Comparison of ENCODE assay signal across 24 cellular contexts in genomic region chr2:241855888-241856422, GRCh38. TPM values are rescaled to one million over a fixed set of nuclear protein-coding genes. Genes with fewer than 3 reads are reported as not detected.
DNase-seq lines count a peak whose midpoint lies in the region; ATAC-seq and TF ChIP-seq lines count a peak whose summit lies in the region.
"Had no signal": no experiment of that assay in that cellular context is flagged by ENCODE, and none has a peak within 500 bp of the region (broad histone marks: within the 10 kb centered on the region; RNA-seq: fewer than 3 reads in every experiment).

No MANE protein-coding gene starts in this region.

- peak overlapping the region in 6 of 7 donors; percentile 29 to 92 (median 81) for H3K4me3 Mint-ChIP-seq in CD8-positive, alpha-beta memory T cell
- H3K4me3 Mint-ChIP-seq in stimulated activated effector memory CD8-positive, alpha-beta T cell treated with anti-CD3 and anti-CD28 coated beads, Interleukin-12 subunit alpha, Interleukin-12 subunit beta, amount 100 ng/mL, for 72 hours = peak overlapping the region; percentile 66
- H3K4me3 Mint-ChIP-seq: brain had no signal

- CTCF ChIA-PET in CD8-positive, alpha-beta memory T cell (lab: Charles Lee) = interaction anchor here (1.1 to 4.3 kb wide), 3 partner anchors 11 to 15 kb away, joined by 3 to 23 read pairs (median 3); no protein-coding TSS in a partner anchor

- H3K4me1 ChIP-seq in left ventricle myocardium inferior (peaks cover 42% of the 10 kb centered on the region), right cardiac atrium (ENCODE audit: control insufficient read depth, insufficient read depth, low read length) (peaks cover 4% of the 10 kb centered on the region), stomach (peaks cover 7 to 32% (median 21%) of the 10 kb centered on the region in 4 donors)
- peaks cover 36% of the 10 kb centered on the region for H3K4me1 ChIP-seq in CD8-positive, alpha-beta memory T cell (ENCODE audit: insufficient read depth, low read length)

- H3K36me3 Mint-ChIP-seq in CD8-positive, alpha-beta memory T cell = peaks cover 0 to 12% (median 0%) of the 10 kb centered on the region in 3 donors
- peaks cover 81% of the 10 kb centered on the region for H3K36me3 Mint-ChIP-seq in stimulated activated effector memory CD8-positive, alpha-beta T cell treated with anti-CD3 and anti-CD28 coated beads, Interleukin-12 subunit alpha, Interleukin-12 subunit beta, amount 100 ng/mL, for 72 hours
- H3K36me3 Mint-ChIP-seq: brain had no signal

- H3K9me3 ChIP-seq in left ventricle myocardium inferior (replicated peaks) (no peaks in the 10 kb centered on the region), right cardiac atrium (ENCODE audit: control insufficient read depth, low read length) (no peaks in the 10 kb centered on the region), stomach (no peaks in the 10 kb centered on the region)
- no peaks in the 10 kb centered on the region for H3K9me3 ChIP-seq in CD8-positive, alpha-beta memory T cell (ENCODE audit: low read length)
- H3K9me3 ChIP-seq: esophagus muscularis mucosa, uterus had no signal

- POLR2A ChIA-PET in CD8-positive, alpha-beta memory T cell (lab: Charles Lee) = interaction anchor here (0.8 kb wide), 1 partner anchor 12 kb away, joined by 9 read pairs; no protein-coding TSS in a partner anchor

- H3K4me1 Mint-ChIP-seq in CD8-positive, alpha-beta memory T cell = peaks cover 27 to 52% (median 30%) of the 10 kb centered on the region in 3 donors
- peaks cover 52% of the 10 kb centered on the region for H3K4me1 Mint-ChIP-seq in stimulated activated effector memory CD8-positive, alpha-beta T cell treated with anti-CD3 and anti-CD28 coated beads, Interleukin-12 subunit alpha, Interleukin-12 subunit beta, amount 100 ng/mL, for 72 hours

- TF ChIP-seq POLR2A in stomach (IDR thresholded peaks at IDR 0.05) = no peak

- no peaks in the 10 kb centered on the region for H3K9me3 Mint-ChIP-seq in CD8-positive, alpha-beta memory T cell
- no peaks in the 10 kb centered on the region for H3K9me3 Mint-ChIP-seq in stimulated activated effector memory CD8-positive, alpha-beta T cell treated with anti-CD3 and anti-CD28 coated beads, Interleukin-12 subunit alpha, Interleukin-12 subunit beta, amount 100 ng/mL, for 72 hours
- H3K9me3 Mint-ChIP-seq: brain had no signal

- DNase-seq in cardiac septum (ENCODE audit: low spot score) = peak; percentile 55
- DNase-seq in left ventricle myocardium inferior = no peak
- peak in 1 of 5 donors; percentile 45 for DNase-seq in CD8-positive, alpha-beta memory T cell
- peak; percentile 17 to 40 (median 32) for DNase-seq in right cardiac atrium
- no peak for DNase-seq in stimulated activated effector memory CD8-positive, alpha-beta T cell treated with anti-CD3 and anti-CD28 coated beads, Interleukin-12 subunit alpha, Interleukin-12 subunit beta, amount 100 ng/mL, for 72 hours (ENCODE audit: low spot score in 2 of 2)
- no peak for DNase-seq in GOT3 (lab: John Stamatoyannopoulos, UW)
- no peak for DNase-seq in NOMO-1 (lab: John Stamatoyannopoulos, UW; ENCODE audit: unreplicated experiment in 2 of 2)
- no peak for DNase-seq in stomach
- DNase-seq: activated CD4-positive, CD25-positive, alpha-beta regulatory T cell; activated effector memory CD4-positive, alpha-beta T cell treated with anti-CD3 and anti-CD28 coated beads, Interleukin-2, amount 50 U/mL, for 16 hours; DMS79 treated with DMSO at 0.1 percent for 48 hours; hypothalamus; islet precursor cell; MM.1S; NCI-H1436; NCI-H510A; T-helper 9 cell had no signal

- TF ChIP-seq EP300 in stomach (IDR thresholded peaks at IDR 0.05) = no peak

- H3K27ac Mint-ChIP-seq in CD8-positive, alpha-beta memory T cell = peak overlapping the region in 6 of 8 donors; percentile 46 to 93 (median 57)
- peak overlapping the region; percentile 91 for H3K27ac Mint-ChIP-seq in stimulated activated effector memory CD8-positive, alpha-beta T cell treated with anti-CD3 and anti-CD28 coated beads, Interleukin-12 subunit alpha, Interleukin-12 subunit beta, amount 100 ng/mL, for 72 hours

- TF ChIP-seq CTCF in left ventricle myocardium inferior (IDR thresholded peaks at IDR 0.05; ENCODE audit: borderline replicate concordance) = no peak
- no peak for TF ChIP-seq CTCF in stomach (IDR thresholded peaks at IDR 0.05)

- no peaks in the 10 kb centered on the region for H3K36me3 ChIP-seq in left ventricle myocardium inferior
- H3K36me3 ChIP-seq in CD8-positive, alpha-beta memory T cell (ENCODE audit: insufficient read depth, low read length) = no peaks in the 10 kb centered on the region
- no peaks in the 10 kb centered on the region for H3K36me3 ChIP-seq in stomach
- H3K36me3 ChIP-seq: esophagus muscularis mucosa, uterus had no signal

- H3K4me3 ChIP-seq in left ventricle myocardium inferior (no peak overlapping the region), right cardiac atrium (ENCODE audit: low read length) (no peak overlapping the region), stomach (no peak overlapping the region)
- no peak overlapping the region for H3K4me3 ChIP-seq in CD8-positive, alpha-beta memory T cell (ENCODE audit: low read length)
- H3K4me3 ChIP-seq: esophagus muscularis mucosa, SK-N-MC, uterus had no signal

- H3K27me3 Mint-ChIP-seq in CD8-positive, alpha-beta memory T cell = no peaks in the 10 kb centered on the region
- H3K27me3 Mint-ChIP-seq: brain had no signal

- intact Hi-C loops in cardiac septum (cut with DNase I) (no loop called here), left ventricle myocardium inferior (cut with micrococcal nuclease) (no loop called here), right cardiac atrium (cut with DNase I) (no loop called here), stomach (cut with DNase I; ENCODE audit: low total_unique reads) (no loop called here)

- H3K27ac ChIP-seq in left ventricle myocardium inferior (replicated peaks) (no peak overlapping the region), right cardiac atrium (ENCODE audit: low read length) (no peak overlapping the region), stomach (no peak overlapping the region)
- H3K27ac ChIP-seq in CD8-positive, alpha-beta memory T cell (ENCODE audit: low read depth, low read length) = no peak overlapping the region
- H3K27ac ChIP-seq: esophagus muscularis mucosa, SK-N-MC, uterus had no signal

- no peak for ATAC-seq in right cardiac atrium
- no peak for ATAC-seq in stimulated activated effector memory CD8-positive, alpha-beta T cell treated with anti-CD3 and anti-CD28 coated beads, Interleukin-12 subunit alpha, Interleukin-12 subunit beta, amount 100 ng/mL, for 72 hours

- WGBS in right cardiac atrium = 78% methylated on average over 20 of the region's 20 CpGs
- WGBS in stomach, 5 donors = 75 to 83% (median 80%) methylated on average over 19 to 20 of the region's 20 CpGs

- peaks cover 5% of the 10 kb centered on the region for H3K27me3 ChIP-seq in left ventricle myocardium inferior (ENCODE audit: low read depth)
- H3K27me3 ChIP-seq in CD8-positive, alpha-beta memory T cell (ENCODE audit: insufficient read depth, low read length, poor library complexity, severe bottlenecking) = no peaks in the 10 kb centered on the region
- H3K27me3 ChIP-seq in right cardiac atrium (ENCODE audit: control insufficient read depth, insufficient read depth) = no peaks in the 10 kb centered on the region
- peaks cover 0 to 43% (median 3%) of the 10 kb centered on the region in 3 donors for H3K27me3 ChIP-seq in stomach
- H3K27me3 ChIP-seq: uterus had no signal

RNA-seq across cellular contexts. Expression of gene PDCD1, which starts 2.7 kb away (rescaled TPM):
- total RNA-seq in cardiac septum (2.0 TPM), left ventricle myocardium inferior (3.3 TPM), right cardiac atrium (1 to 10 TPM; 5.2 to 6.8 (median 5.4) TPM), stomach (1 to 10 TPM in 1 of 5 donors, under 1 TPM in 1, not detected in 3; 0.18 to 2.2 TPM)
- total RNA-seq in CD8-positive, alpha-beta memory T cell = 10 to 100 TPM; 34.3 to 39.3 TPM
- polyA plus RNA-seq in CD8-positive, alpha-beta memory T cell = 41.8 TPM
- polyA plus RNA-seq in right cardiac atrium (7.4 TPM), stomach (under 1 TPM; 0.31 to 0.76 (median 0.60) TPM)
- total RNA-seq: lung microvascular endothelial cell, osteocyte, temporal lobe had no signal

RNA-seq across cellular contexts. Expression of gene RTP5, which starts 13.6 kb away (rescaled TPM):
- total RNA-seq in cardiac septum = 0.08 TPM
- total RNA-seq in left ventricle myocardium inferior = not detected
- under 1 TPM; 0.11 to 0.18 TPM for total RNA-seq in CD8-positive, alpha-beta memory T cell
- polyA plus RNA-seq in CD8-positive, alpha-beta memory T cell = 0.23 TPM
- total RNA-seq in right cardiac atrium = not detected
- polyA plus RNA-seq in right cardiac atrium = 0.05 TPM
- under 1 TPM in 1 of 5 donors, not detected in 4; 0.43 TPM for total RNA-seq in stomach
- under 1 TPM in 1 of 3 donors, not detected in 2; 0.10 TPM for polyA plus RNA-seq in stomach
- total RNA-seq: lung microvascular endothelial cell, osteocyte had no signal

RNA-seq across cellular contexts. Expression of gene NEU4, which starts 47.0 kb away (rescaled TPM):
- total RNA-seq in cardiac septum (not detected), left ventricle myocardium inferior (not detected), right cardiac atrium (1 to 10 TPM in 1 of 4 donors, under 1 TPM in 2, not detected in 1; 0.17 to 1.4 (median 0.84) TPM), stomach (100 to 1,000 TPM in 1 of 5 donors, not detected in 4; 415 TPM)
- total RNA-seq in CD8-positive, alpha-beta memory T cell = not detected
- polyA plus RNA-seq in CD8-positive, alpha-beta memory T cell = not detected
- polyA plus RNA-seq in right cardiac atrium (0.68 TPM), stomach (under 1 TPM in 1 of 3 donors, not detected in 2; 0.08 TPM)
- total RNA-seq: osteocyte had no signal

Comparison
In these comparisons a context has a peak if more than half of its experiments do, and no peak if none do; other contexts are left out.
1. DNase-seq: peak in cardiac septum (single experiment) and right cardiac atrium (3 of 3); none in left ventricle myocardium inferior (single experiment), stimulated activated effector memory CD8-positive, alpha-beta T cell treated with anti-CD3 and anti-CD28 coated beads, Interleukin-12 subunit alpha, Interleukin-12 subunit beta, amount 100 ng/mL, for 72 hours (0 of 2), GOT3 (single experiment), NOMO-1 (0 of 2) and stomach (single experiment).